In genomic region chr12:30836656-30837445, GRCh38 we compare ENCODE assay signal across 20 cellular contexts.
DNase-seq lines count a peak whose midpoint lies in the region; ATAC-seq, FAIRE-seq and TF ChIP-seq lines count a peak whose summit lies in the region.
"Had no signal": no experiment of that assay in that cellular context is flagged by ENCODE, and none has a peak within 500 bp of the region (broad histone marks: within the 10 kb centered on the region; RNA-seq: fewer than 3 reads in every experiment).

No MANE protein-coding gene starts in this region.

- no peak overlapping the region for H3T11ph ChIP-seq in H9 (ENCODE audit: low read length)

- H2AFZ ChIP-seq in H9 (ENCODE audit: low read length), result no peak overlapping the region
- H2AFZ ChIP-seq: GM23248 had no signal

- H3K4me1 ChIP-seq in H9 (ENCODE audit: insufficient read depth, low read length), result no peaks in the 10 kb centered on the region; the same call in 1 of the 2 replicates

- H2BK15ac ChIP-seq in H9 (ENCODE audit: low read depth, low read length), result no peak overlapping the region

- peaks cover 15% of the 10 kb centered on the region for H3K27me3 Mint-ChIP-seq in H9 (ENCODE audit: low read depth)

- no peak overlapping the region for H4K5ac ChIP-seq in H9 (ENCODE audit: insufficient read length, low read depth, low read length)

- H3K27me3 ChIP-seq in H9 (ENCODE audit: insufficient read depth, low read length) (no peaks in the 10 kb centered on the region), bronchial epithelial cell (ENCODE audit: control insufficient read depth, insufficient read depth, low read length) (peaks cover 3% of the 10 kb centered on the region)

- no peaks in the 10 kb centered on the region for H3K23me2 ChIP-seq in H9 (ENCODE audit: insufficient read length, low read depth, low read length, poor library complexity, severe bottlenecking)

- no peak for TF ChIP-seq CTCF in H9 (conservative IDR thresholded peaks at IDR 0.05)
- TF ChIP-seq CTCF in bronchial epithelial cell (IDR thresholded peaks at IDR 0.05; ENCODE audit: insufficient read depth, low read length, severe bottlenecking), result no peak
- no peak for TF ChIP-seq CTCF in foreskin fibroblast (IDR thresholded peaks at IDR 0.05; ENCODE audit: low read depth, low read length)

- no peak overlapping the region for H4K8ac ChIP-seq in H9 (replicated peaks; ENCODE audit: insufficient read length, low read depth, low read length)

- no peak overlapping the region for H3K27ac Mint-ChIP-seq in H9

- H3K36me3 Mint-ChIP-seq in H9 (ENCODE audit: insufficient read depth in 1 of 3, low read depth in 3 of 3), result peaks cover 0 to 9% (median 4%) of the 10 kb centered on the region in 3 experiments; a peak in 2 of 7 replicates
- H3K36me3 Mint-ChIP-seq: CD8-positive, alpha-beta memory T cell had no signal

- no CpG with 5 or more reads among the region's 12 CpGs for WGBS in H9 (ENCODE audit: extremely low coverage, insufficient read length, low lambda C conversion rate)

- H2AK5ac ChIP-seq in H9 (ENCODE audit: insufficient read length, low read length), result no peak overlapping the region

- H4K20me1 ChIP-seq in H9 (ENCODE audit: control insufficient read depth, insufficient read depth, insufficient read length), result no peaks in the 10 kb centered on the region

- H3K9me3 ChIP-seq in H9 (ENCODE audit: control insufficient read depth, low read depth, low read length), result no peaks in the 10 kb centered on the region

- no peaks in the 10 kb centered on the region for H3K79me1 ChIP-seq in H9 (ENCODE audit: insufficient read depth, low read depth, low read length, poor library complexity, severe bottlenecking)

- H3K4me1 Mint-ChIP-seq in H9, result peaks cover 9 to 11% of the 10 kb centered on the region in 2 experiments; a peak in 3 of 4 replicates
- H3K4me1 Mint-ChIP-seq: CD8-positive, alpha-beta memory T cell had no signal

- no peak overlapping the region for H3K23ac ChIP-seq in H9 (ENCODE audit: insufficient read length, low read depth, low read length)

- H3K4me3 Mint-ChIP-seq in H9, result no peak overlapping the region

- H3K56ac ChIP-seq in H9 (ENCODE audit: insufficient read length, low read depth, low read length), result no peak overlapping the region

- peaks cover 0 to 17% of the 10 kb centered on the region in 2 experiments; a peak in 4 of 5 replicates for H3K9me3 Mint-ChIP-seq in H9
- H3K9me3 Mint-ChIP-seq: CD8-positive, alpha-beta memory T cell had no signal

- no peak overlapping the region for H3K27ac ChIP-seq in H9 (ENCODE audit: insufficient read length, low read depth, low read length)
- H3K27ac ChIP-seq: C4-2B, GM23248, RWPE1, SK-N-MC had no signal

- no peak overlapping the region for H2BK5ac ChIP-seq in H9 (ENCODE audit: insufficient read length, low read length)

- H3K36me3 ChIP-seq in bronchial epithelial cell (ENCODE audit: control insufficient read depth, insufficient read depth, low read length), result no peaks in the 10 kb centered on the region

- ATAC-seq in GM18498 (IDR thresholded peaks at IDR 0.05; ENCODE audit: unreplicated experiment), result no peak

- H2BK120ac ChIP-seq in H9 (ENCODE audit: low read depth, low read length, poor library complexity, severe bottlenecking), result no peak overlapping the region

- H2BK12ac ChIP-seq in H9 (ENCODE audit: insufficient read length, low read depth, low read length), result no peak overlapping the region

- H3K4me3 ChIP-seq in bronchial epithelial cell (ENCODE audit: low read depth, low read length) (no peak overlapping the region), foreskin fibroblast (ENCODE audit: low read depth in 1 of 2, low read length in 2 of 2) (no peak overlapping the region)
- H3K4me3 ChIP-seq: GM23248, SK-N-MC had no signal

- no peaks in the 10 kb centered on the region for H3K79me2 ChIP-seq in H9 (ENCODE audit: insufficient read depth, low read length)

- no peak overlapping the region for H4K91ac ChIP-seq in H9 (ENCODE audit: insufficient read length, low read depth, low read length)

- FAIRE-seq in bronchial epithelial cell (lab: Jason Lieb, UNC), result no peak

- no peak overlapping the region for H3K18ac ChIP-seq in H9 (ENCODE audit: insufficient read length, low read depth, low read length)

- H3K9ac ChIP-seq in H9 (ENCODE audit: extremely low read depth, insufficient read length, low read length), result no peak overlapping the region
- H3K9ac ChIP-seq: GM23248 had no signal

- no peak overlapping the region for H3K14ac ChIP-seq in H9 (ENCODE audit: insufficient read depth, low read length)

- no peak overlapping the region for H3K4me2 ChIP-seq in H9 (ENCODE audit: insufficient read depth, insufficient read length, low read length)

- DNase-seq in H9 (peak; percentile 15), HT-29 (ENCODE audit: low spot score) (peak; percentile 70), bronchial epithelial cell (ENCODE audit: low read depth) (peak; percentile 84), islet precursor cell (peak; percentile 27), NCI-H2029 (lab: John Stamatoyannopoulos, UW) (no peak), foreskin fibroblast (no peak), midbrain (lab: John Stamatoyannopoulos, UW) (no peak)
- DNase-seq: CD8-positive, alpha-beta memory T cell; GM23248; H7; NCI-H1092; NCI-H1436; NCI-H187; NCI-H524 treated with DMSO at 0.1 percent for 48 hours; SHP77 treated with DMSO at 0.1 percent for 48 hours; SW 1271 had no signal

- no peak overlapping the region for H2BK20ac ChIP-seq in H9 (ENCODE audit: low read depth, low read length, poor library complexity, severe bottlenecking)

- no peak overlapping the region for H3K4ac ChIP-seq in H9 (ENCODE audit: low read depth, low read length)

Comparison
In these comparisons a context has a peak if more than half of its experiments do, and no peak if none do; other contexts are left out.
1. DNase-seq: peak in H9 (single experiment), HT-29 (single experiment), bronchial epithelial cell (single experiment) and islet precursor cell (single experiment); none in NCI-H2029 (single experiment), foreskin fibroblast (0 of 2) and midbrain (single experiment).